24 cellular contexts compared by ENCODE assay signal in genomic region chr4:75678965-75679364, GRCh38. TPM values are rescaled to one million over a fixed set of nuclear protein-coding genes. Genes with fewer than 3 reads are reported as not detected.
"Had no signal": no experiment of that assay in that cellular context is flagged by ENCODE, and none has a peak within 500 bp of the region (broad histone marks: within the 10 kb centered on the region; RNA-seq: fewer than 3 reads in every experiment).

No MANE protein-coding gene starts in this region.

- FAIRE-seq: kidney had no signal

- H3K36me3 ChIP-seq: esophagus squamous epithelium, left ventricle myocardium inferior, lower lobe of right lung, prostate gland, right lobe of liver, spleen, stomach had no signal

- H3K27me3 ChIP-seq: esophagus squamous epithelium, right lobe of liver, spleen, stomach had no signal

- DNase-seq: effector memory CD8-positive, alpha-beta T cell; esophagus squamous epithelium; immature natural killer cell; kidney; left cardiac atrium; left ventricle myocardium inferior; lower lobe of right lung; mesenchymal stem cell; naive B cell; occipital lobe; retina; right lobe of liver; spleen; stimulated activated CD4-positive, alpha-beta T cell treated with anti-CD3 and anti-CD28 coated beads, Interleukin-15, amount 100 ng/mL, for 24 hours; stimulated activated CD4-positive, alpha-beta T cell treated with anti-CD3 and anti-CD28 coated beads, Interleukin-1b, Interleukin-23, amount 100 ng/mL, for 48 hours; stimulated activated CD4-positive, alpha-beta T cell treated with anti-CD3 and anti-CD28 coated beads, Interleukin-4, amount 100 ng/mL, for 4 hours; stimulated activated naive B cell treated with anti-CD40 and anti-IgM and Interleukin-4, amounts not matched to agents 10 μg/mL and 1 μg/mL and 100 μg/mL, for 72 hours; stomach; substantia nigra; trophoblast cell had no signal

- H2AFZ ChIP-seq: parathyroid adenoma had no signal

- H3K4me1 ChIP-seq: prostate gland, right lobe of liver had no signal

- H3K79me2 ChIP-seq: parathyroid adenoma had no signal

- H3K9ac ChIP-seq: parathyroid adenoma had no signal

- H3K4me3 ChIP-seq: esophagus squamous epithelium, left ventricle myocardium inferior, lower lobe of right lung, prostate gland, right lobe of liver, spleen, stomach had no signal

- H3K9me3 ChIP-seq: esophagus squamous epithelium, left ventricle myocardium inferior, lower lobe of right lung, prostate gland, right lobe of liver, spleen, stomach had no signal

- ATAC-seq: effector memory CD8-positive, alpha-beta T cell; left cardiac atrium; lower lobe of right lung; right lobe of liver; stimulated activated naive B cell treated with anti-CD40 and anti-IgM and Interleukin-4, amounts not matched to agents 10 μg/mL and 1 μg/mL and 100 μg/mL, for 72 hours had no signal

- H3K27ac ChIP-seq: epithelial cell of prostate, esophagus squamous epithelium, left ventricle myocardium inferior, lower lobe of right lung, parathyroid adenoma, prostate gland, right lobe of liver, spleen, stomach had no signal

RNA-seq across cellular contexts. Expression of gene CDKL2, which starts 48.6 kb away (rescaled TPM):
- total RNA-seq: skeletal muscle tissue had no signal
